8 cellular contexts compared by ENCODE assay signal in the genomic region with DNA sequence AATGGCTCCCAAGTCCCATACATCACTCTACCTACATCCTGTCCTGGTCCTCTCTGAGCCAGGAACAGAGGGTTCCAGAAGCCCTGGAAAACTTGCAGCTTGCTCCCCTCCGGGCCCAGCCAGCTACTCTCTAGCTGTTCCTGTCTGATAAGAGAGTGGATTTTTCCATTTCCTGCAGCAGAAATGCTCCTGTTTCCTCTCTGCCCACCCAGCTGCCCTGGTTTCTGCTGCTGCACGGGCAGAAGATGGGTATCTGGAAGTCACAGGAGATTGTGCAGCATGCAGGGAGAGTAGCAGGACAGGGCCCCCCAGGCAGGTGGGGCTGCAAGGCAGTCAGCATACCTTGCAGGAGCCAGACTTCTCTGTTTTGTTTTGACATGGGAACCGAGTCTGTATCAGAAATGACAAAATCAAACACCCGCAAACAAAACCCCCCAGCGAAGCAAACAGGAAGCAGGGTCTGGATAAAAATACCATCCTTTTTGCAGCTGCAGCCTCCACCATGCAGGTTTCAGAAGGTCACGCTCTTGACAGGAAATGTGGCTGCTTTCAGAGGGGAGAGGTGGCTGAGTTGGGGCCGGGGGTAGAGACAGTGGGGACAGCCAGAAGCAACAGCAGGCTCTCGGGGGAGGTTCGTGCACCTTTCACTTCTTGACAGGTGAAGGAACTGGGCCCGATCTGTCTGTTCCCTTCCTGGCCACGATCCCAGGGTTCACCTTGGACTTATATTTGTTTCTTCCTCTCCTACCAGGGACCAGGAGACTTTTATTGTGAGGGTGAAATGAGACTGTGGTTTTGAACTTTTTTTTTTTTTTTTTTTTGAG. TPM values are rescaled to one million over a fixed set of nuclear protein-coding genes. Genes with fewer than 3 reads are reported as not detected.
DNase-seq lines count a peak whose midpoint lies in the region; ATAC-seq, FAIRE-seq and TF ChIP-seq lines count a peak whose summit lies in the region.

No MANE protein-coding gene starts in this region.

- H3K4me1 ChIP-seq in Peyer's patch, result peaks cover 3 to 66% (median 31%) of the 10 kb centered on the region in 4 donors
- no peaks in the 10 kb centered on the region for H3K4me1 ChIP-seq in adrenal gland (replicated peaks in 1 of 2)

- no peaks in the 10 kb centered on the region for H3K36me3 Mint-ChIP-seq in osteocyte (ENCODE audit: unreplicated experiment)

- TF ChIP-seq CTCF in Peyer's patch (IDR thresholded peaks at IDR 0.05), result no peak
- no peak for TF ChIP-seq CTCF in adrenal gland (IDR thresholded peaks at IDR 0.05)
- TF ChIP-seq CTCF in D721Med (IDR thresholded peaks at IDR 0.05; ENCODE audit: insufficient read depth, missing control alignments), result no peak
- TF ChIP-seq CTCF in osteocyte (IDR thresholded peaks at IDR 0.05), result no peak

- no peak overlapping the region for H3K4me3 Mint-ChIP-seq in osteocyte (ENCODE audit: unreplicated experiment)

- H3K9me3 Mint-ChIP-seq in osteocyte (ENCODE audit: unreplicated experiment), result no peaks in the 10 kb centered on the region

- TF ChIP-seq POLR2A in Peyer's patch (IDR thresholded peaks at IDR 0.05), result peak in 1 of 2 donors; percentile 9
- no peak for TF ChIP-seq POLR2A in adrenal gland (IDR thresholded peaks at IDR 0.05)

- H3K27me3 Mint-ChIP-seq in osteocyte (ENCODE audit: unreplicated experiment), result peaks cover 53% of the 10 kb centered on the region

- peak; percentile 71 for ATAC-seq in GM18909 (IDR thresholded peaks at IDR 0.05; ENCODE audit: poor library complexity, unreplicated experiment)
- ATAC-seq in HG02852 (IDR thresholded peaks at IDR 0.05; ENCODE audit: unreplicated experiment), result peak; percentile 53

- intact Hi-C loops in adrenal gland (cut with DNase I), result no loop called here

- WGBS in adrenal gland, 4 donors, result 15 to 29% (median 23%) methylated on average over 11 of the region's 11 CpGs

- no peaks in the 10 kb centered on the region for H3K4me1 Mint-ChIP-seq in osteocyte (ENCODE audit: unreplicated experiment)

- no peaks in the 10 kb centered on the region for H3K9me3 ChIP-seq in Peyer's patch
- no peaks in the 10 kb centered on the region for H3K9me3 ChIP-seq in adrenal gland (replicated peaks in 1 of 3)

- H3K36me3 ChIP-seq in Peyer's patch, result no peaks in the 10 kb centered on the region
- H3K36me3 ChIP-seq in adrenal gland (replicated peaks in 1 of 2), result no peaks in the 10 kb centered on the region

- H3K4me3 ChIP-seq in Peyer's patch (peak overlapping the region in 3 of 4 donors; percentile 9 to 18 (median 16)), adrenal gland (no peak overlapping the region)

- no peak overlapping the region for H3K27ac Mint-ChIP-seq in osteocyte (ENCODE audit: unreplicated experiment)

- peak in 2 of 3 donors; percentile 91 to 93 for DNase-seq in Peyer's patch
- peak; percentile 13 to 77 (median 27) for DNase-seq in adrenal gland
- DNase-seq in pons (ENCODE audit: low spot score), result peak; percentile 52
- DNase-seq in D721Med (ENCODE audit: insufficient read length, low spot score), result no peak
- DNase-seq in osteocyte (ENCODE audit: extremely low spot score, unreplicated experiment), result no peak
- no peak for DNase-seq in cerebellum (ENCODE audit: low spot score)

- H3K27ac ChIP-seq in Peyer's patch, result peak overlapping the region; percentile 64 to 88 (median 82)
- peak overlapping the region in 2 of 5 donors; percentile 57 for H3K27ac ChIP-seq in adrenal gland

- H3K27me3 ChIP-seq in Peyer's patch (no peaks in the 10 kb centered on the region), adrenal gland (no peaks in the 10 kb centered on the region)

- FAIRE-seq in D721Med (lab: Jason Lieb, UNC), result no peak

RNA-seq across cellular contexts. Expression of a gene that starts 50.8 kb away (rescaled TPM):
- 10 to 100 TPM in 1 of 4 donors, 1 to 10 TPM in 3; 6.3 to 13.5 (median 7.8) TPM for total RNA-seq in Peyer's patch
- 1 to 10 TPM in 2 of 8 donors, under 1 TPM in 5, not detected in 1; 0.14 to 2.0 (median 0.69) TPM for total RNA-seq in adrenal gland
- 1 to 10 TPM in 1 of 3 donors, under 1 TPM in 2; 0.17 to 1.1 (median 0.72) TPM for polyA plus RNA-seq in adrenal gland
- 4.6 TPM in 2 replicates for total RNA-seq in osteocyte
- 5.9 TPM for total RNA-seq in cerebellum

Comparison
In these comparisons a context has a peak if more than half of its experiments do, and no peak if none do; other contexts are left out.
1. DNase-seq: peak in Peyer's patch (2 of 3), adrenal gland (7 of 7) and pons (single experiment); none in D721Med (single experiment), osteocyte (single experiment) and cerebellum (single experiment).
2. H3K4me3 ChIP-seq: peak in Peyer's patch (3 of 4); none in adrenal gland (0 of 4).